ENCODE assay signal across 25 cellular contexts in genomic region chr20:50633361-50633760, GRCh38. TPM values are rescaled to one million over a fixed set of nuclear protein-coding genes. Genes with fewer than 3 reads are reported as not detected.
"Had no signal": no experiment of that assay in that cellular context is flagged by ENCODE, and none has a peak within 500 bp of the region (broad histone marks: within the 10 kb centered on the region; RNA-seq: fewer than 3 reads in every experiment).

No MANE protein-coding gene starts in this region.

- H3K4me1 Mint-ChIP-seq: activated CD4-positive, alpha-beta T cell treated with anti-CD3 and anti-CD28 coated beads, Interleukin-2, amount 10 ng/mL, durations not matched to agents 7 days and 5 days had no signal

- DNase-seq: activated CD4-positive, alpha-beta memory T cell treated with anti-CD3 and anti-CD28 coated beads for 36 hours; activated CD4-positive, alpha-beta T cell treated with anti-CD3 and anti-CD28 coated beads, Interleukin-2, amount 10 ng/mL, durations not matched to agents 7 days and 5 days; activated CD4-positive, CD25-positive, alpha-beta regulatory T cell; activated CD8-positive, alpha-beta memory T cell treated with anti-CD3 and anti-CD28 coated beads for 24 hours; activated gamma-delta T cell; activated naive CD4-positive, alpha-beta T cell treated with anti-CD3 and anti-CD28 coated beads for 36 hours; activated naive CD8-positive, alpha-beta T cell treated with anti-CD3 and anti-CD28 coated beads for 36 hours; activated T-cell treated with anti-CD3 and anti-CD28 coated beads, Interleukin-2, amount 50 U/mL, for 4 hours; brain microvascular endothelial cell; cerebellar nuclear complex; KG1; NCI-H1092; NCI-H1417; NCI-H1930; NCI-H2171; NCI-H2227 treated with DMSO at 0.1 percent for 48 hours; NCI-H446 treated with DMSO at 0.1 percent for 48 hours; NCI-H526; OCI-M1; Peyer's patch; SIG-M5; T-helper 2 cell; T1000 had no signal

- H3K9me3 ChIP-seq: Peyer's patch had no signal

- H3K9me3 Mint-ChIP-seq: activated CD4-positive, alpha-beta memory T cell treated with anti-CD3 and anti-CD28 coated beads for 36 hours; activated CD4-positive, alpha-beta T cell treated with anti-CD3 and anti-CD28 coated beads, Interleukin-2, amount 10 ng/mL, durations not matched to agents 7 days and 5 days; activated naive CD4-positive, alpha-beta T cell treated with anti-CD3 and anti-CD28 coated beads for 36 hours; activated naive CD8-positive, alpha-beta T cell treated with anti-CD3 and anti-CD28 coated beads for 36 hours; activated T-cell treated with anti-CD3 and anti-CD28 coated beads, Interleukin-2, amount 50 U/mL, for 4 hours had no signal

- H3K36me3 ChIP-seq: brain microvascular endothelial cell, Peyer's patch had no signal

- H3K4me3 Mint-ChIP-seq: activated CD4-positive, alpha-beta memory T cell treated with anti-CD3 and anti-CD28 coated beads for 36 hours; activated CD4-positive, alpha-beta T cell treated with anti-CD3 and anti-CD28 coated beads, Interleukin-2, amount 10 ng/mL, durations not matched to agents 7 days and 5 days; activated naive CD4-positive, alpha-beta T cell treated with anti-CD3 and anti-CD28 coated beads for 36 hours; activated naive CD8-positive, alpha-beta T cell treated with anti-CD3 and anti-CD28 coated beads for 36 hours; activated T-cell treated with anti-CD3 and anti-CD28 coated beads, Interleukin-2, amount 50 U/mL, for 4 hours had no signal

- H3K27me3 Mint-ChIP-seq: activated CD4-positive, alpha-beta T cell treated with anti-CD3 and anti-CD28 coated beads, Interleukin-2, amount 10 ng/mL, durations not matched to agents 7 days and 5 days had no signal

- H3K27me3 ChIP-seq: brain microvascular endothelial cell, Peyer's patch had no signal

- H3K4me3 ChIP-seq: Peyer's patch had no signal

- H3K27ac Mint-ChIP-seq: activated CD4-positive, alpha-beta memory T cell treated with anti-CD3 and anti-CD28 coated beads for 36 hours; activated CD4-positive, alpha-beta T cell treated with anti-CD3 and anti-CD28 coated beads, Interleukin-2, amount 10 ng/mL, durations not matched to agents 7 days and 5 days; activated naive CD4-positive, alpha-beta T cell treated with anti-CD3 and anti-CD28 coated beads for 36 hours; activated naive CD8-positive, alpha-beta T cell treated with anti-CD3 and anti-CD28 coated beads for 36 hours had no signal

- H3K36me3 Mint-ChIP-seq: activated CD4-positive, alpha-beta memory T cell treated with anti-CD3 and anti-CD28 coated beads for 36 hours; activated naive CD8-positive, alpha-beta T cell treated with anti-CD3 and anti-CD28 coated beads for 36 hours had no signal

- ATAC-seq: activated T-cell treated with anti-CD3 and anti-CD28 coated beads, Interleukin-2, amount 50 U/mL, for 4 hours had no signal

- H3K27ac ChIP-seq: brain microvascular endothelial cell, Peyer's patch, RWPE1 had no signal

RNA-seq across cellular contexts. Expression of gene RIPOR3, which starts 58.0 kb away (rescaled TPM):
- total RNA-seq: activated CD4-positive, alpha-beta memory T cell treated with anti-CD3 and anti-CD28 coated beads for 36 hours; activated CD4-positive, alpha-beta T cell treated with anti-CD3 and anti-CD28 coated beads, Interleukin-2, amount 10 ng/mL, durations not matched to agents 7 days and 5 days; activated naive CD4-positive, alpha-beta T cell treated with anti-CD3 and anti-CD28 coated beads for 36 hours; activated naive CD8-positive, alpha-beta T cell treated with anti-CD3 and anti-CD28 coated beads for 36 hours; LHCN-M2 had no signal
